ENCODE assay signal across 15 cellular contexts in the genomic region with DNA sequence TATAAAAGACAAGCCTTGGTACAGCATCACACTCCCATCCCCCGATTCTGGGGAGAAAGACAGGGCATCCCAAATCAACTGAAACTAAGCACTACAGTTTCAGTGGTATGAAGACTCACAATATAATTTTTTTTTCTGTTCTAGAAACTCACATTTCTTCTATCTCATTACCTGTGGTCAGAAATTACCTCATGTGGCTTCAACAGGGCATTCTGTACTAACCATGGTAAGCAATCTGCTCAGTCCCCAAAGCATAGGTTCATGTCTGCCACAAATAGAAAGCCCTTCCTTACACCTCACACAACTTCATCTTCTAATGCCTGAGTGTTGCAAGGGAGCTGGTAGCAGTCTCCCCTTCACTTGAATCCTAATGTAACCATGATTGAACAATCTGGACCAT.
A peak's percentile ranks its signal among the peaks of the same experiment; 100 is the strongest.
DNase-seq lines count a peak whose midpoint lies in the region; ATAC-seq and TF ChIP-seq lines count a peak whose summit lies in the region.
"Had no signal": no experiment of that assay in that cellular context is flagged by ENCODE, and none has a peak within 500 bp of the region (broad histone marks: within the 10 kb centered on the region; RNA-seq: fewer than 3 reads in every experiment).

No MANE protein-coding gene starts in this region.

- H3K27me3 ChIP-seq in KMS-11 (ENCODE audit: insufficient read depth, low read depth) (no peaks in the 10 kb centered on the region; the same call in 1 of the 2 replicates), right cardiac atrium (ENCODE audit: control insufficient read depth, insufficient read depth) (no peaks in the 10 kb centered on the region)
- H3K27me3 ChIP-seq: ovary had no signal

- no peak for DNase-seq in NCI-H187 (lab: John Stamatoyannopoulos, UW)
- DNase-seq in NCI-H446 treated with DMSO at 0.1 percent for 48 hours (lab: John Stamatoyannopoulos, UW): no peak
- no peak for DNase-seq in right cardiac atrium
- DNase-seq in SW480 (ENCODE audit: low spot score): no peak
- DNase-seq: activated effector memory CD4-positive, alpha-beta T cell treated with Interleukin-2 at 50 U/mL for 16 hours; left ventricle myocardium superior; NCI-H1417; NCI-H226; ovary; stimulated activated naive CD4-positive, alpha-beta T cell treated with Interleukin-2 at 50 U/mL for 16 hours had no signal

- no peak overlapping the region for H3K9ac ChIP-seq in KMS-11

- H3K79me2 ChIP-seq in KMS-11 (ENCODE audit: insufficient read depth, low read depth): no peaks in the 10 kb centered on the region

- intact Hi-C loops in right cardiac atrium (cut with DNase I): no loop called here

- TF ChIP-seq CTCF in KMS-11 (conservative IDR thresholded peaks at IDR 0.05; ENCODE audit: low read depth, low read length): no peak

- H3K4me1 ChIP-seq in KMS-11 (ENCODE audit: low read depth, poor library complexity, severe bottlenecking) (peaks cover 38% of the 10 kb centered on the region), right cardiac atrium (ENCODE audit: control insufficient read depth, insufficient read depth, low read length) (no peaks in the 10 kb centered on the region)

- 92% methylated on average over 1 of the region's 1 CpG for WGBS in right cardiac atrium

- no peaks in the 10 kb centered on the region for H3K36me3 ChIP-seq in KMS-11 (ENCODE audit: insufficient read depth)
- H3K36me3 ChIP-seq: ovary had no signal

- ATAC-seq in GM18508 (IDR thresholded peaks at IDR 0.05; ENCODE audit: insufficient read depth, unreplicated experiment): peak; percentile 70
- ATAC-seq in GM19452 (IDR thresholded peaks at IDR 0.05; ENCODE audit: unreplicated experiment): peak; percentile 73
- peak; percentile 68 for ATAC-seq in HG02943 (IDR thresholded peaks at IDR 0.05; ENCODE audit: low read depth, unreplicated experiment)
- ATAC-seq in right cardiac atrium: no peak
- ATAC-seq: K562, left ventricle myocardium superior had no signal

- H3K9me3 ChIP-seq in right cardiac atrium (ENCODE audit: control insufficient read depth, low read length): no peaks in the 10 kb centered on the region
- H3K9me3 ChIP-seq: ovary had no signal

- no peak overlapping the region for H2AFZ ChIP-seq in KMS-11 (ENCODE audit: low read depth)

- H3K27ac ChIP-seq in KMS-11 (no peak overlapping the region), right cardiac atrium (ENCODE audit: low read length) (no peak overlapping the region)
- H3K27ac ChIP-seq: ovary had no signal

- H3K4me2 ChIP-seq in KMS-11: peak overlapping the region; percentile 50; the same call in 1 of the 2 replicates

- H3K4me3 ChIP-seq in KMS-11 (IDR thresholded peaks at IDR 0.05; ENCODE audit: insufficient read depth, low read depth, low read length): no peak overlapping the region
- no peak overlapping the region for H3K4me3 ChIP-seq in right cardiac atrium (ENCODE audit: low read length)
- H3K4me3 ChIP-seq: K562, ovary had no signal

- H4K20me1 ChIP-seq in KMS-11 (ENCODE audit: insufficient read depth): no peaks in the 10 kb centered on the region

Comparison
In these comparisons a context has a peak if more than half of its experiments do, and no peak if none do; other contexts are left out.
1. ATAC-seq: peak in GM18508 (single experiment), GM19452 (single experiment) and HG02943 (single experiment); none in right cardiac atrium (0 of 2).